In genomic region chr12:46386877-46387629, GRCh38 we compare ENCODE assay signal across 8 cellular contexts. TPM values are rescaled to one million over a fixed set of nuclear protein-coding genes. Genes with fewer than 3 reads are reported as not detected.
DNase-seq lines count a peak whose midpoint lies in the region; ATAC-seq and TF ChIP-seq lines count a peak whose summit lies in the region.

No MANE protein-coding gene starts in this region.

- DNase-seq in AG04450 (ENCODE audit: low read depth, low spot score) (no peak), KG1 (lab: John Stamatoyannopoulos, UW) (peak; percentile 21), astrocyte of the hippocampus (ENCODE audit: low read depth, low spot score) (peak; percentile 70), lung microvascular endothelial cell (ENCODE audit: low read depth in 2 of 2) (peak; percentile 68 to 71), NCI-H2107 (lab: John Stamatoyannopoulos, UW) (no peak)
- DNase-seq in stimulated activated CD4-positive, alpha-beta T cell treated with anti-CD3 and anti-CD28 coated beads, Interleukin-2, amount 100 ng/mL, for 24 hours = no peak

- H3K27ac ChIP-seq in AG04450 (ENCODE audit: low read depth, low read length) = peak overlapping the region; percentile 91

- peaks cover 3% of the 10 kb centered on the region; the same call in 1 of the 2 replicates for H3K9me3 ChIP-seq in AG04450 (ENCODE audit: control insufficient read depth, insufficient read depth, low read length)

- no peak for TF ChIP-seq CTCF in AG04450 (IDR thresholded peaks at IDR 0.05; ENCODE audit: low read depth, low read length)

- POLR2A ChIA-PET in AG04450 (lab: Yijun Ruan, JAX) = interaction anchor here (0.5 to 2.8 kb wide), 14 partner anchors 10 to 634 kb away, joined by 3 to 24 read pairs (median 5); no protein-coding TSS in a partner anchor

- peak overlapping the region; percentile 36 for H3K4me3 ChIP-seq in AG04450 (ENCODE audit: low read depth, low read length)

- no peaks in the 10 kb centered on the region for H3K27me3 ChIP-seq in AG04450 (ENCODE audit: control insufficient read depth, insufficient read depth, low read length)

- ATAC-seq in GM19328 (IDR thresholded peaks at IDR 0.05; ENCODE audit: unreplicated experiment) (peak; percentile 21), HG02938 (IDR thresholded peaks at IDR 0.05; ENCODE audit: unreplicated experiment) (no peak)

- CTCF ChIA-PET in AG04450 (lab: Charles Lee) = no interaction called here

RNA-seq across cellular contexts. Expression of gene SLC38A2, which starts 14.5 kb away (rescaled TPM):
- 520 and 749 TPM in 2 replicates for polyA plus RNA-seq in AG04450 (2011; rRNA removed)
- 432 and 681 TPM in 2 replicates for polyA minus RNA-seq in AG04450 (2011; rRNA and poly(A)+ RNA removed)
- 331 and 546 TPM in 2 replicates for total RNA-seq in lung microvascular endothelial cell

Comparison
In these comparisons a context has a peak if more than half of its experiments do, and no peak if none do; other contexts are left out.
1. DNase-seq: peak in KG1 (single experiment), astrocyte of the hippocampus (single experiment) and lung microvascular endothelial cell (2 of 2); none in AG04450 (single experiment), NCI-H2107 (single experiment) and stimulated activated CD4-positive, alpha-beta T cell treated with anti-CD3 and anti-CD28 coated beads, Interleukin-2, amount 100 ng/mL, for 24 hours (0 of 2).